ENCODE assay signal across 1 cellular context in the genomic region with DNA sequence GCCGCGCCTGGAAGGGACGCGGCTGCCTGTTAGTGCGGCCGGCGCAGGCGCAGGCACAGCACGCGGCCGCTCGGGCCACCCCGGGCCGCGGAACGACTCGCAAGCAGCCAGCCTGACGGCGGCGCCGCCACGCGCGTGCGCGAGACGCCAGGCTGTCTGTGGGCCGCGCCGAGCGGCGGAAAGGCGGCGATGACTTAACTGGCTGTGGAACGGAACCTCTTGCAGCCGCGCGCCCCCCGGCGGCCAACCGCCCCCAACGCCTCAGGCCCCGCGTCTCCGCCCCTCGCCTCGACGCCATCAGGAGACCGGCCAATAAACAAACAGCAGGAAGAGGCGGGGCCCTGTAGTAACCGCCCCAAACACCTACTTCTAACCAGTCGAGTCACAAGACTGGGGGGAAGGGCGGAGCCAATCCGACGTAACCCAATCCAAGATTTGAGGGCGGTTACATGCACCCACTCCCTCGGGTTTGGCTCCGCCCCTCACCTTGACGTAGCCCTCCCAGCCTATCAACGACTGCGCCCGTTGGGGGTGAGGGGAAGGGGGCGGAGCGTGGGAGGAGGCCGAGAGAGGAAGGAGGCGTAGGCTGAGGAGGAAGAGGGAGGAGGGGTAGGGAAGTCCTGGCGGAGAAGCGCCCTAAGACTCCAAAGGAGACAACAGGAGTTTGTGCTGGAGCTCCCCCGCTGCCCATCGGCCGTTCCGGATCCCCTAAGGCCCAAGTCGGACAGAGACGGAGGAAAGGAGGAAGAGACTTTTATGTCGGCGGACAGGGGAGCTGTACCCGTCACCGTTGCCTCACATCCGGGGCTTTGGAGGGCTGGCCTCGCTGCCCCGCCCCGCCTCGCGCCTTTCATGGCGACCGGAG.
A peak's percentile ranks its signal among the peaks of the same experiment; 100 is the strongest.
TF ChIP-seq lines count a peak whose summit lies in the region.

A gene (plus strand): TSS at position 566 of the 865 bp plus-strand sequence. CDS start 1,088 bp downstream, outside the sequence.

TF ChIP-seq in HEK293, 187 proteins besides CTCF, POLR2A, EP300 and RAD21 (continued from another document and continues in another):
- TF ChIP-seq, protein P1, sequence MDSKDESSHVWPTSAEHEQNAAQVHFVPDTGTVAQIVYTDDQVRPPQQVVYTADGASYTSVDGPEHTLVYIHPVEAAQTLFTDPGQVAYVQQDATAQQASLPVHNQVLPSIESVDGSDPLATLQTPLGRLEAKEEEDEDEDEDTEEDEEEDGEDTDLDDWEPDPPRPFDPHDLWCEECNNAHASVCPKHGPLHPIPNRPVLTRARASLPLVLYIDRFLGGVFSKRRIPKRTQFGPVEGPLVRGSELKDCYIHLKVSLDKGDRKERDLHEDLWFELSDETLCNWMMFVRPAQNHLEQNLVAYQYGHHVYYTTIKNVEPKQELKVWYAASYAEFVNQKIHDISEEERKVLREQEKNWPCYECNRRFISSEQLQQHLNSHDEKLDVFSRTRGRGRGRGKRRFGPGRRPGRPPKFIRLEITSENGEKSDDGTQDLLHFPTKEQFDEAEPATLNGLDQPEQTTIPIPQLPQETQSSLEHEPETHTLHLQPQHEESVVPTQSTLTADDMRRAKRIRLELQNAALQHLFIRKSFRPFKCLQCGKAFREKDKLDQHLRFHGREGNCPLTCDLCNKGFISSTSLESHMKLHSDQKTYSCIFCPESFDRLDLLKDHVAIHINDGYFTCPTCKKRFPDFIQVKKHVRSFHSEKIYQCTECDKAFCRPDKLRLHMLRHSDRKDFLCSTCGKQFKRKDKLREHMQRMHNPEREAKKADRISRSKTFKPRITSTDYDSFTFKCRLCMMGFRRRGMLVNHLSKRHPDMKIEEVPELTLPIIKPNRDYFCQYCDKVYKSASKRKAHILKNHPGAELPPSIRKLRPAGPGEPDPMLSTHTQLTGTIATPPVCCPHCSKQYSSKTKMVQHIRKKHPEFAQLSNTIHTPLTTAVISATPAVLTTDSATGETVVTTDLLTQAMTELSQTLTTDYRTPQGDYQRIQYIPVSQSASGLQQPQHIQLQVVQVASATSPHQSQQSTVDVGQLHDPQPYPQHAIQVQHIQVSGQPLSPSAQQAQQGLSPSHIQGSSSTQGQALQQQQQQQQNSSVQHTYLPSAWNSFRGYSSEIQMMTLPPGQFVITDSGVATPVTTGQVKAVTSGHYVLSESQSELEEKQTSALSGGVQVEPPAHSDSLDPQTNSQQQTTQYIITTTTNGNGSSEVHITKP (tag by site-specific recombination; IDR thresholded peaks at IDR 0.05), result peak; percentile 92
- TF ChIP-seq GLIS1 (tag by site-specific recombination; IDR thresholded peaks at IDR 0.05) (peak; percentile 33; the same call in 1 of the 2 replicates), HOXA7 (CRISPR knock-in tag; IDR thresholded peaks at IDR 0.05; ENCODE audit: borderline replicate concordance) (no peak), ZBTB1 (tag by site-specific recombination; IDR thresholded peaks at IDR 0.05) (no peak), ZNF140 (tag by site-specific recombination; IDR thresholded peaks at IDR 0.05) (no peak), ZNF221 (tag by site-specific recombination; IDR thresholded peaks at IDR 0.05; ENCODE audit: borderline replicate concordance) (no peak), ZNF423 (tag by site-specific recombination; IDR thresholded peaks at IDR 0.05) (no peak), WT1 (tag by site-specific recombination; IDR thresholded peaks at IDR 0.05) (peak; percentile 42; the same call in 1 of the 2 replicates), FEZF1 (tag by site-specific recombination; IDR thresholded peaks at IDR 0.05) (peak; percentile 49; the same call in 1 of the 2 replicates), ZNF549 (tag by site-specific recombination; IDR thresholded peaks at IDR 0.05) (no peak), ZFP37 (tag by site-specific recombination; IDR thresholded peaks at IDR 0.05) (no peak), ZNF394 (tag by site-specific recombination; IDR thresholded peaks at IDR 0.05; ENCODE audit: borderline replicate concordance) (no peak; the same call in 1 of the 2 replicates), ZBTB7A (tag by site-specific recombination; IDR thresholded peaks at IDR 0.05; ENCODE audit: low read depth) (peak; percentile 92; the same call in 1 of the 2 replicates), GFI1B (tag by site-specific recombination; IDR thresholded peaks at IDR 0.05) (no peak), ZFP69B (tag by site-specific recombination; IDR thresholded peaks at IDR 0.05) (peak; percentile 96), ZNF521 (tag by site-specific recombination; IDR thresholded peaks at IDR 0.05) (no peak), ZNF324 (tag by site-specific recombination; IDR thresholded peaks at IDR 0.05) (no peak), ZNF121 (tag by site-specific recombination; IDR thresholded peaks at IDR 0.05) (no peak), ZNF341 (tag by site-specific recombination; IDR thresholded peaks at IDR 0.05; ENCODE audit: low read depth) (no peak; the same call in 1 of the 2 replicates), ZSCAN30 (tag by site-specific recombination; IDR thresholded peaks at IDR 0.05) (peak; percentile 97), ZNF169 (tag by site-specific recombination; IDR thresholded peaks at IDR 0.05) (no peak), ZNF48 (tag by site-specific recombination; IDR thresholded peaks at IDR 0.05) (no peak), ZNF561 (tag by site-specific recombination; IDR thresholded peaks at IDR 0.05; ENCODE audit: borderline replicate concordance) (peak; percentile 97; the same call in 1 of the 2 replicates), ZNF501 (tag by site-specific recombination; IDR thresholded peaks at IDR 0.05) (no peak; the same call in none of the 2 replicates), ZNF248 (tag by site-specific recombination; IDR thresholded peaks at IDR 0.05) (no peak)
- TF ChIP-seq, protein P2, sequence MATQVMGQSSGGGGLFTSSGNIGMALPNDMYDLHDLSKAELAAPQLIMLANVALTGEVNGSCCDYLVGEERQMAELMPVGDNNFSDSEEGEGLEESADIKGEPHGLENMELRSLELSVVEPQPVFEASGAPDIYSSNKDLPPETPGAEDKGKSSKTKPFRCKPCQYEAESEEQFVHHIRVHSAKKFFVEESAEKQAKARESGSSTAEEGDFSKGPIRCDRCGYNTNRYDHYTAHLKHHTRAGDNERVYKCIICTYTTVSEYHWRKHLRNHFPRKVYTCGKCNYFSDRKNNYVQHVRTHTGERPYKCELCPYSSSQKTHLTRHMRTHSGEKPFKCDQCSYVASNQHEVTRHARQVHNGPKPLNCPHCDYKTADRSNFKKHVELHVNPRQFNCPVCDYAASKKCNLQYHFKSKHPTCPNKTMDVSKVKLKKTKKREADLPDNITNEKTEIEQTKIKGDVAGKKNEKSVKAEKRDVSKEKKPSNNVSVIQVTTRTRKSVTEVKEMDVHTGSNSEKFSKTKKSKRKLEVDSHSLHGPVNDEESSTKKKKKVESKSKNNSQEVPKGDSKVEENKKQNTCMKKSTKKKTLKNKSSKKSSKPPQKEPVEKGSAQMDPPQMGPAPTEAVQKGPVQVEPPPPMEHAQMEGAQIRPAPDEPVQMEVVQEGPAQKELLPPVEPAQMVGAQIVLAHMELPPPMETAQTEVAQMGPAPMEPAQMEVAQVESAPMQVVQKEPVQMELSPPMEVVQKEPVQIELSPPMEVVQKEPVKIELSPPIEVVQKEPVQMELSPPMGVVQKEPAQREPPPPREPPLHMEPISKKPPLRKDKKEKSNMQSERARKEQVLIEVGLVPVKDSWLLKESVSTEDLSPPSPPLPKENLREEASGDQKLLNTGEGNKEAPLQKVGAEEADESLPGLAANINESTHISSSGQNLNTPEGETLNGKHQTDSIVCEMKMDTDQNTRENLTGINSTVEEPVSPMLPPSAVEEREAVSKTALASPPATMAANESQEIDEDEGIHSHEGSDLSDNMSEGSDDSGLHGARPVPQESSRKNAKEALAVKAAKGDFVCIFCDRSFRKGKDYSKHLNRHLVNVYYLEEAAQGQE (tag by site-specific recombination; IDR thresholded peaks at IDR 0.05), result no peak; the same call in 1 of the 2 replicates
- TF ChIP-seq, protein P3, sequence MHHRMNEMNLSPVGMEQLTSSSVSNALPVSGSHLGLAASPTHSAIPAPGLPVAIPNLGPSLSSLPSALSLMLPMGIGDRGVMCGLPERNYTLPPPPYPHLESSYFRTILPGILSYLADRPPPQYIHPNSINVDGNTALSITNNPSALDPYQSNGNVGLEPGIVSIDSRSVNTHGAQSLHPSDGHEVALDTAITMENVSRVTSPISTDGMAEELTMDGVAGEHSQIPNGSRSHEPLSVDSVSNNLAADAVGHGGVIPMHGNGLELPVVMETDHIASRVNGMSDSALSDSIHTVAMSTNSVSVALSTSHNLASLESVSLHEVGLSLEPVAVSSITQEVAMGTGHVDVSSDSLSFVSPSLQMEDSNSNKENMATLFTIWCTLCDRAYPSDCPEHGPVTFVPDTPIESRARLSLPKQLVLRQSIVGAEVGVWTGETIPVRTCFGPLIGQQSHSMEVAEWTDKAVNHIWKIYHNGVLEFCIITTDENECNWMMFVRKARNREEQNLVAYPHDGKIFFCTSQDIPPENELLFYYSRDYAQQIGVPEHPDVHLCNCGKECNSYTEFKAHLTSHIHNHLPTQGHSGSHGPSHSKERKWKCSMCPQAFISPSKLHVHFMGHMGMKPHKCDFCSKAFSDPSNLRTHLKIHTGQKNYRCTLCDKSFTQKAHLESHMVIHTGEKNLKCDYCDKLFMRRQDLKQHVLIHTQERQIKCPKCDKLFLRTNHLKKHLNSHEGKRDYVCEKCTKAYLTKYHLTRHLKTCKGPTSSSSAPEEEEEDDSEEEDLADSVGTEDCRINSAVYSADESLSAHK (tag by site-specific recombination; IDR thresholded peaks at IDR 0.05), result no peak
- TF ChIP-seq, protein P4, sequence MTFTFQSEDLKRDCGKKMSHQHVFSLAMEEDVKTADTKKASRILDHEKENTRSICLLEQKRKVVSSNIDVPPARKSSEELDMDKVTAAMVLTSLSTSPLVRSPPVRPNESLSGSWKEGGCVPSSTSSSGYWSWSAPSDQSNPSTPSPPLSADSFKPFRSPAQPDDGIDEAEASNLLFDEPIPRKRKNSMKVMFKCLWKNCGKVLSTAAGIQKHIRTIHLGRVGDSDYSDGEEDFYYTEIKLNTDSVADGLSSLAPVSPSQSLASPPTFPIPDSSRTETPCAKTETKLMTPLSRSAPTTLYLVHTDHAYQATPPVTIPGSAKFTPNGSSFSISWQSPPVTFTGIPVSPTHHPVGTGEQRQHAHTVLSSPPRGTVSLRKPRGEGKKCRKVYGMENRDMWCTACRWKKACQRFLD (tag by site-specific recombination; IDR thresholded peaks at IDR 0.05), result no peak
- TF ChIP-seq, protein P5, sequence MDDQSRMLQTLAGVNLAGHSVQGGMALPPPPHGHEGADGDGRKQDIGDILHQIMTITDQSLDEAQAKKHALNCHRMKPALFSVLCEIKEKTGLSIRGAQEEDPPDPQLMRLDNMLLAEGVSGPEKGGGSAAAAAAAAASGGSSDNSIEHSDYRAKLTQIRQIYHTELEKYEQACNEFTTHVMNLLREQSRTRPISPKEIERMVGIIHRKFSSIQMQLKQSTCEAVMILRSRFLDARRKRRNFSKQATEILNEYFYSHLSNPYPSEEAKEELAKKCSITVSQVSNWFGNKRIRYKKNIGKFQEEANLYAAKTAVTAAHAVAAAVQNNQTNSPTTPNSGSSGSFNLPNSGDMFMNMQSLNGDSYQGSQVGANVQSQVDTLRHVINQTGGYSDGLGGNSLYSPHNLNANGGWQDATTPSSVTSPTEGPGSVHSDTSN (CRISPR knock-in tag; IDR thresholded peaks at IDR 0.05), result peak; percentile 93
- TF ChIP-seq, protein P6, sequence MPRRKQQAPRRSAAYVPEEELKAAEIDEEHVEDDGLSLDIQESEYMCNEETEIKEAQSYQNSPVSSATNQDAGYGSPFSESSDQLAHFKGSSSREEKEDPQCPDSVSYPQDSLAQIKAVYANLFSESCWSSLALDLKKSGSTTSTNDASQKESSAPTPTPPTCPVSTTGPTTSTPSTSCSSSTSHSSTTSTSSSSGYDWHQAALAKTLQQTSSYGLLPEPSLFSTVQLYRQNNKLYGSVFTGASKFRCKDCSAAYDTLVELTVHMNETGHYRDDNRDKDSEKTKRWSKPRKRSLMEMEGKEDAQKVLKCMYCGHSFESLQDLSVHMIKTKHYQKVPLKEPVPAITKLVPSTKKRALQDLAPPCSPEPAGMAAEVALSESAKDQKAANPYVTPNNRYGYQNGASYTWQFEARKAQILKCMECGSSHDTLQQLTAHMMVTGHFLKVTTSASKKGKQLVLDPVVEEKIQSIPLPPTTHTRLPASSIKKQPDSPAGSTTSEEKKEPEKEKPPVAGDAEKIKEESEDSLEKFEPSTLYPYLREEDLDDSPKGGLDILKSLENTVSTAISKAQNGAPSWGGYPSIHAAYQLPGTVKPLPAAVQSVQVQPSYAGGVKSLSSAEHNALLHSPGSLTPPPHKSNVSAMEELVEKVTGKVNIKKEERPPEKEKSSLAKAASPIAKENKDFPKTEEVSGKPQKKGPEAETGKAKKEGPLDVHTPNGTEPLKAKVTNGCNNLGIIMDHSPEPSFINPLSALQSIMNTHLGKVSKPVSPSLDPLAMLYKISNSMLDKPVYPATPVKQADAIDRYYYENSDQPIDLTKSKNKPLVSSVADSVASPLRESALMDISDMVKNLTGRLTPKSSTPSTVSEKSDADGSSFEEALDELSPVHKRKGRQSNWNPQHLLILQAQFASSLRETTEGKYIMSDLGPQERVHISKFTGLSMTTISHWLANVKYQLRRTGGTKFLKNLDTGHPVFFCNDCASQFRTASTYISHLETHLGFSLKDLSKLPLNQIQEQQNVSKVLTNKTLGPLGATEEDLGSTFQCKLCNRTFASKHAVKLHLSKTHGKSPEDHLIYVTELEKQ (tag by site-specific recombination; IDR thresholded peaks at IDR 0.05; ENCODE audit: borderline replicate concordance), result no peak; the same call in 1 of the 2 replicates
- TF ChIP-seq, protein P7, sequence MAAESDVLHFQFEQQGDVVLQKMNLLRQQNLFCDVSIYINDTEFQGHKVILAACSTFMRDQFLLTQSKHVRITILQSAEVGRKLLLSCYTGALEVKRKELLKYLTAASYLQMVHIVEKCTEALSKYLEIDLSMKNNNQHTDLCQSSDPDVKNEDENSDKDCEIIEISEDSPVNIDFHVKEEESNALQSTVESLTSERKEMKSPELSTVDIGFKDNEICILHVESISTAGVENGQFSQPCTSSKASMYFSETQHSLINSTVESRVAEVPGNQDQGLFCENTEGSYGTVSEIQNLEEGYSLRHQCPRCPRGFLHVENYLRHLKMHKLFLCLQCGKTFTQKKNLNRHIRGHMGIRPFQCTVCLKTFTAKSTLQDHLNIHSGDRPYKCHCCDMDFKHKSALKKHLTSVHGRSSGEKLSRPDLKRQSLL (tag by site-specific recombination; IDR thresholded peaks at IDR 0.05), result 0 out of 2 replicates have a peak, but pooled peaks have one; percentile 9
- TF ChIP-seq, protein P8, sequence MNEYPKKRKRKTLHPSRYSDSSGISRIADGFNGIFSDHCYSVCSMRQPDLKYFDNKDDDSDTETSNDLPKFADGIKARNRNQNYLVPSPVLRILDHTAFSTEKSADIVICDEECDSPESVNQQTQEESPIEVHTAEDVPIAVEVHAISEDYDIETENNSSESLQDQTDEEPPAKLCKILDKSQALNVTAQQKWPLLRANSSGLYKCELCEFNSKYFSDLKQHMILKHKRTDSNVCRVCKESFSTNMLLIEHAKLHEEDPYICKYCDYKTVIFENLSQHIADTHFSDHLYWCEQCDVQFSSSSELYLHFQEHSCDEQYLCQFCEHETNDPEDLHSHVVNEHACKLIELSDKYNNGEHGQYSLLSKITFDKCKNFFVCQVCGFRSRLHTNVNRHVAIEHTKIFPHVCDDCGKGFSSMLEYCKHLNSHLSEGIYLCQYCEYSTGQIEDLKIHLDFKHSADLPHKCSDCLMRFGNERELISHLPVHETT (tag by site-specific recombination; IDR thresholded peaks at IDR 0.05), result peak; percentile 14; the same call in 1 of the 2 replicates
- TF ChIP-seq, protein P9, sequence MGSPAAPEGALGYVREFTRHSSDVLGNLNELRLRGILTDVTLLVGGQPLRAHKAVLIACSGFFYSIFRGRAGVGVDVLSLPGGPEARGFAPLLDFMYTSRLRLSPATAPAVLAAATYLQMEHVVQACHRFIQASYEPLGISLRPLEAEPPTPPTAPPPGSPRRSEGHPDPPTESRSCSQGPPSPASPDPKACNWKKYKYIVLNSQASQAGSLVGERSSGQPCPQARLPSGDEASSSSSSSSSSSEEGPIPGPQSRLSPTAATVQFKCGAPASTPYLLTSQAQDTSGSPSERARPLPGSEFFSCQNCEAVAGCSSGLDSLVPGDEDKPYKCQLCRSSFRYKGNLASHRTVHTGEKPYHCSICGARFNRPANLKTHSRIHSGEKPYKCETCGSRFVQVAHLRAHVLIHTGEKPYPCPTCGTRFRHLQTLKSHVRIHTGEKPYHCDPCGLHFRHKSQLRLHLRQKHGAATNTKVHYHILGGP (tag by site-specific recombination; IDR thresholded peaks at IDR 0.05), result no peak
